In genomic region chr11:11731311-11732083, GRCh38 we compare ENCODE assay signal across 11 cellular contexts.
DNase-seq lines count a peak whose midpoint lies in the region; ATAC-seq, FAIRE-seq and TF ChIP-seq lines count a peak whose summit lies in the region.
"Had no signal": no experiment of that assay in that cellular context is flagged by ENCODE, and none has a peak within 500 bp of the region (broad histone marks: within the 10 kb centered on the region; RNA-seq: fewer than 3 reads in every experiment).

No MANE protein-coding gene starts in this region.

- H3K36me3 ChIP-seq in astrocyte (ENCODE audit: insufficient read depth, low read length) (no peaks in the 10 kb centered on the region), osteoblast (ENCODE audit: insufficient read depth, low read length) (no peaks in the 10 kb centered on the region), BE2C (no peaks in the 10 kb centered on the region), endodermal cell (ENCODE audit: control insufficient read depth, insufficient read depth, low read length) (no peaks in the 10 kb centered on the region)
- H3K36me3 ChIP-seq: upper lobe of right lung had no signal

- H3K4me1 Mint-ChIP-seq in astrocyte (ENCODE audit: low read depth, unreplicated experiment), result peaks cover 12% of the 10 kb centered on the region
- H3K4me1 Mint-ChIP-seq in endodermal cell, result peaks cover 8% of the 10 kb centered on the region

- no peak for ATAC-seq in HG03045 (IDR thresholded peaks at IDR 0.05; ENCODE audit: unreplicated experiment)
- ATAC-seq: GM12878, upper lobe of right lung had no signal

- H2AFZ ChIP-seq in astrocyte (ENCODE audit: low read depth, low read length) (no peak overlapping the region), osteoblast (ENCODE audit: low read length) (no peak overlapping the region)

- TF ChIP-seq CTCF in astrocyte (IDR thresholded peaks at IDR 0.05; ENCODE audit: insufficient read depth, low read depth, low read length) (no peak), osteoblast (IDR thresholded peaks at IDR 0.05; ENCODE audit: extremely low read depth, low read depth, low read length) (no peak), BE2C (IDR thresholded peaks at IDR 0.05; ENCODE audit: low read depth, low read length) (no peak), endodermal cell (conservative IDR thresholded peaks at IDR 0.05) (no peak)

- H4K20me1 ChIP-seq in astrocyte (ENCODE audit: insufficient read depth, low read length), result no peaks in the 10 kb centered on the region
- H4K20me1 ChIP-seq in osteoblast (ENCODE audit: insufficient read depth, low read length), result no peaks in the 10 kb centered on the region

- H3K9me3 Mint-ChIP-seq in astrocyte (ENCODE audit: unreplicated experiment) (peaks cover 5% of the 10 kb centered on the region), endodermal cell (no peaks in the 10 kb centered on the region)

- no peak overlapping the region for H3K27ac Mint-ChIP-seq in astrocyte (ENCODE audit: unreplicated experiment)
- H3K27ac Mint-ChIP-seq in endodermal cell, result no peak overlapping the region

- no peak overlapping the region for H3K4me3 ChIP-seq in astrocyte (ENCODE audit: insufficient read depth, low read depth, low read length)
- H3K4me3 ChIP-seq in osteoblast (ENCODE audit: insufficient read depth, low read length), result no peak overlapping the region
- H3K4me3 ChIP-seq in BE2C (ENCODE audit: low read depth, low read length), result no peak overlapping the region
- no peak overlapping the region for H3K4me3 ChIP-seq in endodermal cell (ENCODE audit: low read length)
- H3K4me3 ChIP-seq: GM12878, upper lobe of right lung had no signal

- H3K9me3 ChIP-seq in astrocyte (ENCODE audit: insufficient read depth, low read depth, low read length) (no peaks in the 10 kb centered on the region), osteoblast (ENCODE audit: low read depth, low read length) (no peaks in the 10 kb centered on the region), BE2C (no peaks in the 10 kb centered on the region), endodermal cell (ENCODE audit: control insufficient read depth, low read length) (no peaks in the 10 kb centered on the region)
- H3K9me3 ChIP-seq: upper lobe of right lung had no signal

- DNase-seq in H4 (ENCODE audit: low spot score) (peak; percentile 53), NCI-H146 treated with DMSO at 0.1 percent for 48 hours (lab: John Stamatoyannopoulos, UW; ENCODE audit: unreplicated experiment) (peak; percentile 14), astrocyte (ENCODE audit: low read depth) (peak; percentile 61), osteoblast (ENCODE audit: insufficient read length, low spot score, missing footprints) (no peak), BE2C (no peak), endodermal cell (no peak)
- DNase-seq: stimulated activated CD4-positive, alpha-beta T cell treated with anti-CD3 and anti-CD28 coated beads, Interleukin-4, amount 100 ng/mL, for 24 hours; upper lobe of right lung had no signal

- H3K9ac ChIP-seq in astrocyte (ENCODE audit: low read length) (no peak overlapping the region), endodermal cell (ENCODE audit: extremely low read depth, low read length, poor library complexity, severe bottlenecking) (no peak overlapping the region)
- H3K9ac ChIP-seq: KMS-11 had no signal

- whole genome bisulfite sequencing in endodermal cell (ENCODE audit: insufficient coverage in 1 of 2, insufficient read length in 1 of 2), 2 experiments, result 92 to 94% methylated on average over 5 to 6 of the region's 6 CpGs

- H3K27me3 Mint-ChIP-seq in astrocyte (ENCODE audit: low read depth, unreplicated experiment), result peaks cover 11% of the 10 kb centered on the region
- H3K27me3 Mint-ChIP-seq in endodermal cell (ENCODE audit: insufficient read depth), result peaks cover 17% of the 10 kb centered on the region

- H3K4me2 ChIP-seq in astrocyte (ENCODE audit: low read length) (peak overlapping the region; percentile 59), osteoblast (ENCODE audit: insufficient read depth, low read length) (peak overlapping the region; percentile 25)
- H3K4me2 ChIP-seq: KMS-11 had no signal

- H3K36me3 Mint-ChIP-seq in astrocyte (ENCODE audit: low read depth, unreplicated experiment) (no peaks in the 10 kb centered on the region), endodermal cell (ENCODE audit: low read depth) (no peaks in the 10 kb centered on the region)

- H3K4me3 Mint-ChIP-seq in astrocyte (ENCODE audit: unreplicated experiment) (no peak overlapping the region), endodermal cell (no peak overlapping the region)

- H3K79me2 ChIP-seq in astrocyte (ENCODE audit: insufficient read depth, low read length) (no peaks in the 10 kb centered on the region), osteoblast (ENCODE audit: insufficient read depth, low read length) (no peaks in the 10 kb centered on the region)

- FAIRE-seq in astrocyte (lab: Jason Lieb, UNC), result no peak
- FAIRE-seq: GM12878 had no signal

- H3K27me3 ChIP-seq in astrocyte (ENCODE audit: insufficient read depth, low read length), result no peaks in the 10 kb centered on the region
- peaks cover 10% of the 10 kb centered on the region for H3K27me3 ChIP-seq in osteoblast (ENCODE audit: insufficient read depth, low read length)
- H3K27me3 ChIP-seq in BE2C, result peaks cover 3% of the 10 kb centered on the region; the same call in 1 of the 2 replicates
- no peaks in the 10 kb centered on the region for H3K27me3 ChIP-seq in endodermal cell (ENCODE audit: control insufficient read depth, insufficient read depth, low read length, poor library complexity, severe bottlenecking)
- H3K27me3 ChIP-seq: upper lobe of right lung had no signal

- H3K4me1 ChIP-seq in astrocyte (ENCODE audit: insufficient read depth, low read length), result peaks cover 12% of the 10 kb centered on the region
- peaks cover 16% of the 10 kb centered on the region for H3K4me1 ChIP-seq in osteoblast (ENCODE audit: insufficient read depth, low read length)
- H3K4me1 ChIP-seq in BE2C, result no peaks in the 10 kb centered on the region
- peaks cover 5% of the 10 kb centered on the region for H3K4me1 ChIP-seq in endodermal cell (ENCODE audit: control insufficient read depth, insufficient read depth, low read length)
- H3K4me1 ChIP-seq: upper lobe of right lung had no signal

- H3K27ac ChIP-seq in astrocyte (ENCODE audit: low read depth, low read length) (no peak overlapping the region), osteoblast (ENCODE audit: low read depth, low read length) (no peak overlapping the region), endodermal cell (ENCODE audit: low read depth, low read length) (no peak overlapping the region)
- H3K27ac ChIP-seq: KMS-11, upper lobe of right lung had no signal

Comparison
In these comparisons a context has a peak if more than half of its experiments do, and no peak if none do; other contexts are left out.
1. DNase-seq: peak in H4 (single experiment), NCI-H146 treated with DMSO at 0.1 percent for 48 hours (single experiment) and astrocyte (single experiment); none in osteoblast (single experiment), BE2C (single experiment) and endodermal cell (single experiment).